Comparison of ENCODE assay signal across 8 cellular contexts in the genomic region with DNA sequence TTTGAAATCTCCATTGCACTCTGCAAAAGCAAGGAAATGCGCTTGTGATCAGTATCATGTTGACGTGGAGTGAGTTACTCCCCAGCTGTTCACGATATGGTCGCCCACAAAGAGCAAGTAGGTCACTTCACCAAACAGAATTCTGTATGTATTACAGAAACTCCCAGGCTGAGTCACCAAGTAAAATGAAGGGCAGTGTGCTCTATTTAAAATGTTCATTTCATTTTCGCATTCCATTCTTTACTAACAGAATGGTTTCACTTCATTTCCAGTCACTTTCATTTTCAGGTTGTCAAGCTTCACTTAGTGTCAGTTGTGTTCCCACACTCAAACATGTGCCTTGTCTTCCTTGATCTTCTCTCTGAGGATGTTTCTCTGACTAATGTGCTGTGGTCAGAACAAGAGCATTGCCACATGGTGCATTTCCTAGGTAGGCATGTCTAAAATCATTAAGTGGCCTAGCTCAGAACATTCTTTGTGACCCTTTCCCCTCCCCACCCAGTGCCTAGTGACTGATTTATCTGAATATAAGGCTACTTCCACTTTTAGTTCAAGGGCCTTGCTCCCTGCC.
DNase-seq lines count a peak whose midpoint lies in the region; ATAC-seq and FAIRE-seq lines count a peak whose summit lies in the region.

No MANE protein-coding gene starts in this region.

- FAIRE-seq in islet of Langerhans (lab: Jason Lieb, UNC), result peak; percentile 80

- peak; percentile 32 for DNase-seq in NK-92 treated with Interleukin-12 subunit alpha and Interleukin-12 subunit beta, amount 100 ng/mL, for 24 hours (lab: John Stamatoyannopoulos, UW)
- no peak for DNase-seq in NK-92 (lab: John Stamatoyannopoulos, UW; ENCODE audit: unreplicated experiment)
- peak; percentile 56 for DNase-seq in OCI-M2 (lab: John Stamatoyannopoulos, UW; ENCODE audit: unreplicated experiment)
- DNase-seq in amniotic epithelial cell (ENCODE audit: low read depth), result peak; percentile 95
- peak; percentile 26 to 34 (median 30) for DNase-seq in stimulated activated CD4-positive, alpha-beta T cell treated with anti-CD3 and anti-CD28 coated beads, TNF-alpha, amount 100 ng/mL, for 24 hours (ENCODE audit: low read depth in 3 of 3)
- DNase-seq in effector CD8-positive, alpha-beta T cell (lab: John Stamatoyannopoulos, UW), result no peak

- ATAC-seq in HG02884 (IDR thresholded peaks at IDR 0.05; ENCODE audit: unreplicated experiment), result peak; percentile 90

Comparison
In these comparisons a context has a peak if more than half of its experiments do, and no peak if none do; other contexts are left out.
1. DNase-seq: peak in NK-92 treated with Interleukin-12 subunit alpha and Interleukin-12 subunit beta, amount 100 ng/mL, for 24 hours (single experiment), OCI-M2 (single experiment), amniotic epithelial cell (single experiment) and stimulated activated CD4-positive, alpha-beta T cell treated with anti-CD3 and anti-CD28 coated beads, TNF-alpha, amount 100 ng/mL, for 24 hours (3 of 3); none in NK-92 (single experiment) and effector CD8-positive, alpha-beta T cell (single experiment).